ENCODE assay signal across 1 cellular context in genomic region chr6:43719511-43719910, GRCh38.
TF ChIP-seq lines count a peak whose summit lies in the region.

No MANE protein-coding gene starts in this region.

TF ChIP-seq in HepG2, 621 proteins besides CTCF, POLR2A, EP300 and RAD21 (continued from another document):
- peak; percentile 48; the same call in 1 of the 2 replicates for TF ChIP-seq DZIP1 (CRISPR knock-in tag; IDR thresholded peaks at IDR 0.05)
- TF ChIP-seq, protein P1, sequence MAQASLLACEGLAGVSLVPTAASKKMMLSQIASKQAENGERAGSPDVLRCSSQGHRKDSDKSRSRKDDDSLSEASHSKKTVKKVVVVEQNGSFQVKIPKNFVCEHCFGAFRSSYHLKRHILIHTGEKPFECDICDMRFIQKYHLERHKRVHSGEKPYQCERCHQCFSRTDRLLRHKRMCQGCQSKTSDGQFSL (CRISPR knock-in tag; IDR thresholded peaks at IDR 0.05), result no peak
TF ChIP-seq in HepG2: peak in this region for 2.
